18 cellular contexts compared by ENCODE assay signal in the genomic region with DNA sequence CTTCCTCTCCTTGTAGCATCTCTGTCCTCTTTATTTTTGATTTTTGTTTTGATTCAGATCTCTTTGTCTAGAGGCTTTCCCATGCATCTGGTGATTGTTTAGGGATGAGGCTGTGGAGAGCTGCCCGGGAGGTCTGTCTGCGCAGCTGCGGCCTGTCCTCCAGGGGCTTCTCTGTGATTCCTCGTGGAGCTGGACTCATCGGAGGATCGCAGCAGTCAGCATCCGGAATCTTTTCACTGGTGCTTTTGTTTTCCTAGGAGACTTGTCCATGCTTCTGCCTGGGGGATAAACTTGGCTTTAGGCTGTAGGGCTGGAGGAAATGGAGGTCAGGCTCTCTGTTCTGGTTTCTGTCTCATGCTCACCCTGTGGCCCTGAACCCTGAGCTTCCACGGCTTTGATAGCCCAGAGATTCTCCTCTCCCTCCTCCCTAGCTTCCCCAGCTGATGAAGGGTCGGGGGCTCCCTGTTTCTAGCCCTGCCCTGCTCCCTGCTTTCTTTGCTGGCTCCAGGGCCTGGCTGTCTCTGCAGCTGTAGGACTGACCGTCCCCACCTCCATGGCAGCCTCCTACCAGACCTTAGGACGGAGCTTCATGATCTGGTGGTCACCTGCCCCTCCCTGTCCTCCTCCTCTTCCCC. TPM values are rescaled to one million over a fixed set of nuclear protein-coding genes. Genes with fewer than 3 reads are reported as not detected.
A peak's percentile ranks its signal among the peaks of the same experiment; 100 is the strongest.
DNase-seq lines count a peak whose midpoint lies in the region; ATAC-seq and TF ChIP-seq lines count a peak whose summit lies in the region.
"Had no signal": no experiment of that assay in that cellular context is flagged by ENCODE, and none has a peak within 500 bp of the region (broad histone marks: within the 10 kb centered on the region; RNA-seq: fewer than 3 reads in every experiment).

No MANE protein-coding gene starts in this region.

- H4K91ac ChIP-seq in mesenchymal stem cell (ENCODE audit: low read length): no peak overlapping the region

- no peak overlapping the region for H3K4me3 Mint-ChIP-seq in WTC11
- H3K4me3 Mint-ChIP-seq: activated CD4-positive, alpha-beta memory T cell treated with anti-CD3 and anti-CD28 coated beads for 36 hours; activated naive CD8-positive, alpha-beta T cell treated with anti-CD3 and anti-CD28 coated beads, Interleukin-2, amount 10 ng/mL, durations not matched to agents 7 days and 5 days; activated T-cell treated with anti-CD3 and anti-CD28 coated beads, Interleukin-2, amount 50 U/mL, for 72 hours; natural killer cell had no signal

- H2AFZ ChIP-seq in fibroblast of lung (ENCODE audit: low read length) (no peak overlapping the region), mesenchymal stem cell (ENCODE audit: low read depth, low read length) (no peak overlapping the region)

- peak overlapping the region; percentile 5 for H4K8ac ChIP-seq in mesenchymal stem cell (ENCODE audit: low read length)

- H3K4me2 ChIP-seq in fibroblast of lung (ENCODE audit: extremely low read depth, insufficient read depth, low read length) (no peak overlapping the region), mesenchymal stem cell (ENCODE audit: low read length, poor library complexity, severe bottlenecking) (no peak overlapping the region)

- no peak overlapping the region for H2BK15ac ChIP-seq in mesenchymal stem cell (ENCODE audit: low read depth, poor library complexity, severe bottlenecking)

- H3K27ac ChIP-seq in fibroblast of lung (ENCODE audit: insufficient read depth, low read length) (peak overlapping the region; percentile 6), mesenchymal stem cell (ENCODE audit: low read length, poor library complexity, severe bottlenecking) (no peak overlapping the region), testis (no peak overlapping the region)

- no peaks in the 10 kb centered on the region for H3K9me3 Mint-ChIP-seq in WTC11
- H3K9me3 Mint-ChIP-seq: activated CD4-positive, alpha-beta memory T cell treated with anti-CD3 and anti-CD28 coated beads for 36 hours; activated naive CD8-positive, alpha-beta T cell treated with anti-CD3 and anti-CD28 coated beads, Interleukin-2, amount 10 ng/mL, durations not matched to agents 7 days and 5 days; activated T-cell treated with anti-CD3 and anti-CD28 coated beads, Interleukin-2, amount 50 U/mL, for 72 hours; natural killer cell had no signal

- H3K27ac Mint-ChIP-seq in WTC11: peak overlapping the region; percentile 68
- H3K27ac Mint-ChIP-seq: activated CD4-positive, alpha-beta memory T cell treated with anti-CD3 and anti-CD28 coated beads for 36 hours; activated naive CD8-positive, alpha-beta T cell treated with anti-CD3 and anti-CD28 coated beads, Interleukin-2, amount 10 ng/mL, durations not matched to agents 7 days and 5 days; activated T-cell treated with anti-CD3 and anti-CD28 coated beads, Interleukin-2, amount 50 U/mL, for 72 hours; natural killer cell had no signal

- H3K9ac ChIP-seq in fibroblast of lung (ENCODE audit: insufficient read depth, low read length): no peak overlapping the region
- peak overlapping the region; percentile 62 for H3K9ac ChIP-seq in mesenchymal stem cell (ENCODE audit: low read length)

- H3K36me3 ChIP-seq in fibroblast of lung (ENCODE audit: control insufficient read depth, insufficient read depth, low read length) (no peaks in the 10 kb centered on the region), mesenchymal stem cell (ENCODE audit: control insufficient read depth in 1 of 2, insufficient read depth in 2 of 2, low read depth in 1 of 2, low read length in 2 of 2) (peaks cover 20 to 31% of the 10 kb centered on the region in 2 experiments), testis (ENCODE audit: low read depth, missing control alignments) (no peaks in the 10 kb centered on the region)

- peak overlapping the region in 1 of 2 experiments; percentile 18 for H3K14ac ChIP-seq in mesenchymal stem cell (ENCODE audit: low read length in 2 of 2)

- DNase-seq in WTC11 (ENCODE audit: low spot score) (no peak), fibroblast of lung (ENCODE audit: low read depth in 2 of 2) (no peak), mesenchymal stem cell (no peak), testis (peak; percentile 28), foreskin fibroblast (no peak)
- DNase-seq in activated CD4-positive, alpha-beta T cell treated with anti-CD3 and anti-CD28 coated beads for 48 hours: no peak
- DNase-seq: activated CD4-positive, alpha-beta memory T cell treated with anti-CD3 and anti-CD28 coated beads for 36 hours; activated naive CD8-positive, alpha-beta T cell treated with anti-CD3 and anti-CD28 coated beads, Interleukin-2, amount 10 ng/mL, durations not matched to agents 7 days and 5 days; activated T-cell treated with anti-CD3 and anti-CD28 coated beads, Interleukin-2, amount 50 U/mL, for 72 hours; hippocampal formation; Kasumi-1; left colon; natural killer cell; NCI-H2171 treated with DMSO at 0.1 percent for 48 hours; NK-92 treated with Interleukin-12 subunit alpha and Interleukin-12 subunit beta, amount 100 ng/mL, for 24 hours; SIG-M5; stimulated activated CD4-positive, alpha-beta T cell treated with anti-CD3 and anti-CD28 coated beads, Interleukin-1b, Interleukin-23, amount 100 ng/mL, for 48 hours had no signal

- no peaks in the 10 kb centered on the region for H3K9me3 ChIP-seq in fibroblast of lung (ENCODE audit: control insufficient read depth, insufficient read depth, low read depth, low read length)
- H3K9me3 ChIP-seq in mesenchymal stem cell (ENCODE audit: control insufficient read depth, low read length): no peaks in the 10 kb centered on the region
- H3K9me3 ChIP-seq in testis: no peaks in the 10 kb centered on the region

- peaks cover 48% of the 10 kb centered on the region for H3K79me1 ChIP-seq in mesenchymal stem cell (replicated peaks; ENCODE audit: low read length, poor library complexity, severe bottlenecking)

- H2AK5ac ChIP-seq in mesenchymal stem cell (ENCODE audit: low read length, severe bottlenecking): no peak overlapping the region

- WGBS in mesenchymal stem cell: 82% methylated on average over 11 of the region's 11 CpGs
- 47 to 71% methylated on average over 11 of the region's 11 CpGs for WGBS in testis, 2 donors

- TF ChIP-seq CTCF in WTC11 (IDR thresholded peaks at IDR 0.05) (no peak), fibroblast of lung (conservative IDR thresholded peaks at IDR 0.05 in 1 of 2, IDR thresholded peaks at IDR 0.05 in 1 of 2; ENCODE audit: low read depth in 1 of 2, low read length in 2 of 2) (no peak), testis (IDR thresholded peaks at IDR 0.05) (no peak), foreskin fibroblast (IDR thresholded peaks at IDR 0.05; ENCODE audit: low read depth, low read length) (no peak)

- H3K23ac ChIP-seq in mesenchymal stem cell (ENCODE audit: low read length in 2 of 2): no peak overlapping the region

- peak overlapping the region in 1 of 2 experiments; percentile 32 for H3K4ac ChIP-seq in mesenchymal stem cell (ENCODE audit: low read depth in 1 of 2, low read length in 2 of 2)

- H2BK120ac ChIP-seq in mesenchymal stem cell (ENCODE audit: low read depth, low read length): no peak overlapping the region

- no peaks in the 10 kb centered on the region for H3K27me3 Mint-ChIP-seq in WTC11 (ENCODE audit: low read depth)
- H3K27me3 Mint-ChIP-seq: activated CD4-positive, alpha-beta memory T cell treated with anti-CD3 and anti-CD28 coated beads for 36 hours had no signal

- intact Hi-C loops in testis (cut with DNase I; ENCODE audit: low total_unique reads): no loop called here

- peak overlapping the region in 1 of 2 experiments; percentile 6 for H3K18ac ChIP-seq in mesenchymal stem cell (ENCODE audit: low read depth in 1 of 2, low read length in 2 of 2)

- CTCF ChIA-PET in WTC11 (lab: Charles Lee): interaction anchor here (0.6 to 1.6 kb wide), 2 partner anchors 10 to 68 kb away, joined by 3 read pairs; no protein-coding TSS in a partner anchor

- no peak for ATAC-seq in WTC11
- ATAC-seq in GM21786 (IDR thresholded peaks at IDR 0.05; ENCODE audit: unreplicated experiment): no peak
- ATAC-seq: activated T-cell treated with anti-CD3 and anti-CD28 coated beads, Interleukin-2, amount 50 U/mL, for 72 hours; left colon; natural killer cell had no signal

- TF ChIP-seq POLR2A in testis (IDR thresholded peaks at IDR 0.05): no peak

- peaks cover 69% of the 10 kb centered on the region for H3K4me1 Mint-ChIP-seq in WTC11

- no peaks in the 10 kb centered on the region for H3K79me2 ChIP-seq in fibroblast of lung (ENCODE audit: control insufficient read depth, insufficient read depth, low read length)

- no peaks in the 10 kb centered on the region for H4K20me1 ChIP-seq in fibroblast of lung (ENCODE audit: control insufficient read depth, extremely low read depth, insufficient read depth, low read length)

- H3K4me3 ChIP-seq in fibroblast of lung (replicated peaks in 1 of 4; ENCODE audit: control extremely low read depth in 1 of 4, insufficient read depth in 1 of 4, low read depth in 3 of 4, low read length in 4 of 4): no peak overlapping the region
- peak overlapping the region in 1 of 2 experiments; percentile 6 for H3K4me3 ChIP-seq in mesenchymal stem cell (ENCODE audit: insufficient read depth in 1 of 2, low read depth in 1 of 2, low read length in 2 of 2)
- no peak overlapping the region for H3K4me3 ChIP-seq in testis
- H3K4me3 ChIP-seq in foreskin fibroblast (ENCODE audit: low read depth in 1 of 2, low read length in 2 of 2): no peak overlapping the region

- no peaks in the 10 kb centered on the region for H3K27me3 ChIP-seq in fibroblast of lung (ENCODE audit: control insufficient read depth, insufficient read depth, low read length)
- no peaks in the 10 kb centered on the region for H3K27me3 ChIP-seq in mesenchymal stem cell (ENCODE audit: control insufficient read depth in 1 of 2, insufficient read depth in 1 of 2, low read length in 2 of 2)
- no peaks in the 10 kb centered on the region for H3K27me3 ChIP-seq in testis

- POLR2A ChIA-PET in WTC11 (lab: Charles Lee): no interaction called here

- H3K36me3 Mint-ChIP-seq in WTC11: peaks cover 46% of the 10 kb centered on the region
- H3K36me3 Mint-ChIP-seq: activated CD4-positive, alpha-beta memory T cell treated with anti-CD3 and anti-CD28 coated beads for 36 hours; activated naive CD8-positive, alpha-beta T cell treated with anti-CD3 and anti-CD28 coated beads, Interleukin-2, amount 10 ng/mL, durations not matched to agents 7 days and 5 days; natural killer cell had no signal

- H2BK5ac ChIP-seq in mesenchymal stem cell (ENCODE audit: low read depth, low read length, poor library complexity, severe bottlenecking): no peak overlapping the region

- H2BK12ac ChIP-seq in mesenchymal stem cell (ENCODE audit: low read length in 2 of 2): peak overlapping the region in 1 of 2 experiments; percentile 67

- H3K4me1 ChIP-seq in fibroblast of lung (ENCODE audit: control insufficient read depth, extremely low read depth, insufficient read depth, low read length) (no peaks in the 10 kb centered on the region), mesenchymal stem cell (ENCODE audit: control insufficient read depth, insufficient read depth, low read depth, low read length) (peaks cover 2% of the 10 kb centered on the region), testis (peaks cover 4% of the 10 kb centered on the region)

RNA-seq across cellular contexts. Expression of gene ZNF532, which starts 35.5 kb away (rescaled TPM):
- total RNA-seq in WTC11 (2021): 171 to 185 TPM (median 181 TPM) in 3 replicates
- total RNA-seq in fibroblast of lung: 44.4 and 64.6 TPM in 2 replicates
- 54.2 and 57.3 TPM in 2 replicates for polyA plus RNA-seq in fibroblast of lung
- polyA plus RNA-seq in fibroblast of lung (2012): 23.9 and 25.9 TPM in 2 replicates
- polyA minus RNA-seq in fibroblast of lung (ENCODE audit: low replicate concordance): 73.8 and 150 TPM in 2 replicates
- 65.7 TPM for polyA plus RNA-seq in mesenchymal stem cell (2013, experiment 1 of 2)
- polyA plus RNA-seq in mesenchymal stem cell (2013, experiment 2 of 2): 65.9 TPM
- 100 to 1,000 TPM; 122 to 131 TPM for total RNA-seq in testis
- polyA plus RNA-seq in testis (ENCODE audit: insufficient read depth, low read depth, low replicate concordance): 64.0 TPM
